8 cellular contexts compared by ENCODE assay signal in genomic region chr6:157380779-157381561, GRCh38. TPM values are rescaled to one million over a fixed set of nuclear protein-coding genes. Genes with fewer than 3 reads are reported as not detected.
DNase-seq lines count a peak whose midpoint lies in the region; ATAC-seq and TF ChIP-seq lines count a peak whose summit lies in the region.

ZDHHC14 (plus strand) TSS chr6:157381190.

- no peaks in the 10 kb centered on the region for H3K36me3 ChIP-seq in KOPT-K1 (ENCODE audit: insufficient read depth, low read length)
- no peaks in the 10 kb centered on the region for H3K36me3 ChIP-seq in SJCRH30
- no peaks in the 10 kb centered on the region for H3K36me3 ChIP-seq in neuron (ENCODE audit: insufficient read depth, low read length)

- H3K27me3 ChIP-seq in SJCRH30 (no peaks in the 10 kb centered on the region), foreskin keratinocyte (no peaks in the 10 kb centered on the region), neuron (ENCODE audit: insufficient read depth, low read length) (no peaks in the 10 kb centered on the region)

- ATAC-seq in GM21825 (IDR thresholded peaks at IDR 0.05; ENCODE audit: unreplicated experiment), result peak; percentile 74
- peak; percentile 77 for ATAC-seq in foreskin keratinocyte

- peak; percentile 12 for TF ChIP-seq CTCF in foreskin keratinocyte (conservative IDR thresholded peaks at IDR 0.05)

- H3K4me3 ChIP-seq in SJCRH30, result peak within 1 kb of the TSS; percentile 80
- H3K4me3 ChIP-seq in neuron (ENCODE audit: low read length), result peak within 1 kb of the TSS; percentile 89

- DNase-seq in EH (ENCODE audit: low read depth) (peak; percentile 87), SJCRH30 (peak; percentile 85), foreskin keratinocyte (peak; percentile 58 to 82), stromal cell of bone marrow (ENCODE audit: low read depth) (peak; percentile 74)
- peak; percentile 66 to 86 (median 76) for DNase-seq in activated naive CD4-positive, alpha-beta T cell (lab: John Stamatoyannopoulos, UW)

- peak within 1 kb of the TSS; percentile 72 for H3K27ac ChIP-seq in KOPT-K1 (ENCODE audit: low read depth, low read length, poor library complexity, severe bottlenecking)
- H3K27ac ChIP-seq in SJCRH30, result peak within 1 kb of the TSS; percentile 73
- peak within 1 kb of the TSS; percentile 49 for H3K27ac ChIP-seq in foreskin keratinocyte

- H3K9me3 ChIP-seq in KOPT-K1 (ENCODE audit: insufficient read depth, low read length, poor library complexity, severe bottlenecking) (no peaks in the 10 kb centered on the region), SJCRH30 (replicated peaks) (peaks cover 5% of the 10 kb centered on the region; the same call in 1 of the 2 replicates), neuron (ENCODE audit: low read length) (no peaks in the 10 kb centered on the region)

- H3K4me1 ChIP-seq in SJCRH30 (peaks cover 10% of the 10 kb centered on the region; the same call in 1 of the 2 replicates), foreskin keratinocyte (no peaks in the 10 kb centered on the region), neuron (ENCODE audit: insufficient read depth, low read length) (peaks cover 7% of the 10 kb centered on the region)

- H2AFZ ChIP-seq in neuron (ENCODE audit: low read depth, low read length), result peak within 1 kb of the TSS; percentile 99

RNA-seq across cellular contexts. Expression of gene ZDHHC14, which starts in this region (rescaled TPM):
- 5.1 and 5.9 TPM in 2 replicates for total RNA-seq in SJCRH30 (2014; rRNA removed; shearing (Covaris generic))
- 6.2 and 6.4 TPM in 2 replicates for total RNA-seq in foreskin keratinocyte
- polyA plus RNA-seq in foreskin keratinocyte, result 5.8 and 6.1 TPM in 2 replicates

Comparison
In these comparisons a context has a peak if more than half of its experiments do, and no peak if none do; other contexts are left out.
1. Peak in every context shown above with its lines: DNase-seq, ATAC-seq, H3K4me3 ChIP-seq and H3K27ac ChIP-seq.